Comparison of ENCODE assay signal across 15 cellular contexts in the genomic region with DNA sequence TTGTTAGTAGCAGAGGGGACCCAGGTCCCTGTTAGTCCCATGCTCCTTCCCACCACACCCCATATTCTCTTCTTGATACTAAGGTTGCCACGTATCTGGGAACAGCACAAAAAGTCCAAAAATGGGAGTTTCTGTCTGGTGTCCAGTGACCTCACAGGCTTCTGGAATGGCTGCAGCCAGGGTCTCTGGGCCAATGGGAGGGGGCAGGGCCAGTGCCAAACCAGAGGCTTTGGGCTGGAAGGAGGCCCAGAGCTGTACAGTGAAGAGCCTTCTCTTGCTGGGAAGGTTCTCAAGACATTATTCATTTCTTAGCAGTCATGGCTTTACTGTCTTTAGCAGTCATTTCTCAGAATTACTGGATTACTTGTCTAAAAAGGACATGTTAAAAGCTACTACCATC.
DNase-seq lines count a peak whose midpoint lies in the region; ATAC-seq and TF ChIP-seq lines count a peak whose summit lies in the region.
"Had no signal": no experiment of that assay in that cellular context is flagged by ENCODE, and none has a peak within 500 bp of the region (broad histone marks: within the 10 kb centered on the region; RNA-seq: fewer than 3 reads in every experiment).

No MANE protein-coding gene starts in this region.

- peaks cover 3% of the 10 kb centered on the region for H3K36me3 Mint-ChIP-seq in activated naive CD4-positive, alpha-beta T cell treated with anti-CD3 and anti-CD28 coated beads for 36 hours (ENCODE audit: low read depth)
- H3K36me3 Mint-ChIP-seq: naive thymus-derived CD8-positive, alpha-beta T cell had no signal

- no peak overlapping the region for H3K27ac Mint-ChIP-seq in activated naive CD4-positive, alpha-beta T cell treated with anti-CD3 and anti-CD28 coated beads for 36 hours
- H3K27ac Mint-ChIP-seq: naive thymus-derived CD8-positive, alpha-beta T cell had no signal

- H3K9ac ChIP-seq in GM23248 = no peak overlapping the region

- no peaks in the 10 kb centered on the region for H3K27me3 Mint-ChIP-seq in activated naive CD4-positive, alpha-beta T cell treated with anti-CD3 and anti-CD28 coated beads for 36 hours (ENCODE audit: low read depth)

- no peaks in the 10 kb centered on the region for H3K79me2 ChIP-seq in GM23248 (ENCODE audit: insufficient read depth)

- H3F3A ChIP-seq in GM23248 (ENCODE audit: insufficient read depth) = peaks cover 34% of the 10 kb centered on the region

- DNase-seq in GM23248 (peak; percentile 71), fibroblast of gingiva (ENCODE audit: low read depth) (peak; percentile 90), lung (ENCODE audit: low spot score) (peak; percentile 32), stromal cell of bone marrow (ENCODE audit: low read depth) (peak; percentile 90), activated T-cell treated with anti-CD3 and anti-CD28 coated beads for 4 hours (no peak), foreskin melanocyte (no peak)
- DNase-seq in activated naive CD4-positive, alpha-beta T cell treated with anti-CD3 and anti-CD28 coated beads for 36 hours = no peak
- DNase-seq: activated CD4-positive, alpha-beta T cell treated with anti-CD3 and anti-CD28 coated beads, Interleukin-2, amount 50 U/mL, for 4 hours; activated gamma-delta T cell; dermis blood vessel endothelial cell; naive thymus-derived CD8-positive, alpha-beta T cell; NCI-H226; T-helper 1 cell had no signal

- intact Hi-C loops in activated naive CD4-positive, alpha-beta T cell treated with anti-CD3 and anti-CD28 coated beads for 36 hours (cut with micrococcal nuclease) = no loop called here

- H3K9me2 ChIP-seq in GM23248 (ENCODE audit: insufficient read depth) = no peaks in the 10 kb centered on the region

- H3K27me3 ChIP-seq in GM23248 (replicated peaks; ENCODE audit: insufficient read depth) (no peaks in the 10 kb centered on the region), lung (ENCODE audit: control insufficient read depth, insufficient read depth) (no peaks in the 10 kb centered on the region)

- CTCF ChIA-PET in activated naive CD4-positive, alpha-beta T cell treated with anti-CD3 and anti-CD28 coated beads for 36 hours (lab: Charles Lee) = interaction anchor here (1.2 to 1.4 kb wide), 2 partner anchors 9 to 14 kb away, joined by 3 to 4 read pairs; no protein-coding TSS in a partner anchor

- peak overlapping the region; percentile 35; the same call in 1 of the 2 replicates for H2AFZ ChIP-seq in GM23248

- H3K27ac ChIP-seq in GM23248 = peak overlapping the region; percentile 38
- H3K27ac ChIP-seq in lung (ENCODE audit: low read depth in 1 of 2, low read length in 1 of 2) = peak overlapping the region; percentile 59 to 71
- H3K27ac ChIP-seq: C4-2B had no signal

- H3K4me1 ChIP-seq in GM23248 (ENCODE audit: insufficient read depth) (peaks cover 28% of the 10 kb centered on the region), lung (ENCODE audit: control insufficient read depth in 2 of 2, insufficient read depth in 2 of 2, low read length in 2 of 2) (peaks cover 0 to 11% of the 10 kb centered on the region in 2 donors)

- no peaks in the 10 kb centered on the region for H4K20me1 ChIP-seq in GM23248 (ENCODE audit: insufficient read depth)

- ATAC-seq in lung (ENCODE audit: insufficient read depth, low FRiP score) (no peak), GM19328 (IDR thresholded peaks at IDR 0.05; ENCODE audit: unreplicated experiment) (no peak)
- ATAC-seq: naive thymus-derived CD8-positive, alpha-beta T cell had no signal

- H3K9me3 ChIP-seq in GM23248 (ENCODE audit: low read depth) (no peaks in the 10 kb centered on the region), lung (ENCODE audit: control insufficient read depth in 2 of 2, insufficient read depth in 1 of 2, low read length in 1 of 2) (no peaks in the 10 kb centered on the region)

- WGBS in GM23248 (ENCODE audit: low coverage in 1 of 2, low lambda C conversion rate in 2 of 2, missing lambda C conversion rate in 2 of 2), 2 experiments = 29 to 32% methylated on average over 1 of the region's 1 CpG
- 0 to 35% methylated on average over 1 of the region's 1 CpG for WGBS in lung, 2 donors

- no peak for TF ChIP-seq CTCF in lung (IDR thresholded peaks at IDR 0.05; ENCODE audit: control extremely low read depth, extremely low read depth)

- peak overlapping the region; percentile 31 for H3K4me2 ChIP-seq in GM23248 (ENCODE audit: unreplicated experiment)

- H3K4me3 ChIP-seq in GM23248 (no peak overlapping the region), lung (no peak overlapping the region)

- H3K4me3 Mint-ChIP-seq in activated naive CD4-positive, alpha-beta T cell treated with anti-CD3 and anti-CD28 coated beads for 36 hours = no peak overlapping the region
- H3K4me3 Mint-ChIP-seq: naive thymus-derived CD8-positive, alpha-beta T cell had no signal

- in situ Hi-C loops in GM23248 (cut with MboI) = no loop called here

- no peaks in the 10 kb centered on the region for H3K4me1 Mint-ChIP-seq in activated naive CD4-positive, alpha-beta T cell treated with anti-CD3 and anti-CD28 coated beads for 36 hours (ENCODE audit: low read depth)
- H3K4me1 Mint-ChIP-seq: naive thymus-derived CD8-positive, alpha-beta T cell had no signal

- no peaks in the 10 kb centered on the region for H3K36me3 ChIP-seq in GM23248 (ENCODE audit: low read depth)
- H3K36me3 ChIP-seq in lung (ENCODE audit: control insufficient read depth in 2 of 2, insufficient read depth in 2 of 2, low read length in 2 of 2) = peaks cover 1 to 9% of the 10 kb centered on the region in 2 donors

- H3K9me3 Mint-ChIP-seq in activated naive CD4-positive, alpha-beta T cell treated with anti-CD3 and anti-CD28 coated beads for 36 hours = no peaks in the 10 kb centered on the region
- H3K9me3 Mint-ChIP-seq: naive thymus-derived CD8-positive, alpha-beta T cell had no signal

Comparison
In these comparisons a context has a peak if more than half of its experiments do, and no peak if none do; other contexts are left out.
1. DNase-seq: peak in GM23248 (single experiment), fibroblast of gingiva (single experiment), lung (single experiment) and stromal cell of bone marrow (single experiment); none in activated naive CD4-positive, alpha-beta T cell treated with anti-CD3 and anti-CD28 coated beads for 36 hours (single experiment), activated T-cell treated with anti-CD3 and anti-CD28 coated beads for 4 hours (single experiment) and foreskin melanocyte (single experiment).